ENCODE assay signal across 8 cellular contexts in the genomic region with DNA sequence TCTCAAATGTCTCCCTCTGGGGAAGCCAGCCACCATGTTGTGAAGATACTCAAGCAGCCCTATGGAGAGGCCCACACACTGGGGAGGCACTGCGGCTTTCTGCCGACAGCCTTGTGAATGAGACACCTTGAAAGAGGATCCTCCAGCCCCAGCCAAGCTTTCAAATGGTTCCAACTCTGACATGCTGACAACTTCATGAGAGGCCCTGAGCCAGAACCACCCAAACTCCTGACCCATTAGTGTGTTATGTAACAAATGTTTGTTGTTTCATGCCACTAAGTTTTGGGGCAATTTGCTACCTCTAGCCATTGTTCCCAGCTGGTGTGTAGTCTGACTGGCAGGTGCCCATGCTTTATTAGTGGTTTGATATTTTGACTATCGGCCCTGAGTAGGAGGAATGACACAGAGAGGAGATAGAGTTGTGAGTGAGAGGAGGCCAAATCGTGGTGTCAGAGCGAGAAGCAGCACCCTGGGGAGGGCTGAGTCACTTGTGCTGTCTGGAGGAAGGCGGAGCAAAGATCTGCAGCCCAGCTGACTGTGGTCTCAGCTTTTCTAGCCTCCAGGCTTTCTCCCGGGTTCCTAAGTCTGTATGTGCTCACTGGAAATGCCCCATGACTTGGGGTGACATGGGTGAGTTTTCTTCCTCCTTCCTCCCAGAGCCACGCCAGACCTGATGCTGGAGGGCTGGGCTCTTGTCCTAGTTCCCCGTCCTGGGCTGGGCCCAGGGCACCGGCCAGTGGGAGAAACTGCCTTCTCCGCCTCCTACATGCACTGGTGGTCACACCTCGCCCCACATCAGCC. TPM values are rescaled to one million over a fixed set of nuclear protein-coding genes. Genes with fewer than 3 reads are reported as not detected.
A peak's percentile ranks its signal among the peaks of the same experiment; 100 is the strongest.
DNase-seq lines count a peak whose midpoint lies in the region; ATAC-seq, FAIRE-seq and TF ChIP-seq lines count a peak whose summit lies in the region.

No MANE protein-coding gene starts in this region.

- 13% methylated on average over 12 of the region's 12 CpGs for WGBS in GM12878 (ENCODE audit: insufficient coverage, insufficient replicate concordance, low lambda C conversion rate, missing lambda C conversion rate)

- no TSS peak for BruUV-seq in GM12878 (replicated peaks; lab: Mats Ljungman, UMichigan)

- no peaks in the 10 kb centered on the region for H3K9me3 ChIP-seq in CD4-positive, alpha-beta memory T cell (ENCODE audit: control insufficient read depth in 1 of 2, low read length in 2 of 2)
- H3K9me3 ChIP-seq in GM12878 (replicated peaks; ENCODE audit: control insufficient read depth, insufficient read depth, low read length) = no peaks in the 10 kb centered on the region; the same call in 2 of the 3 replicates

- TF ChIP-seq POLR2A in GM12878 (IDR thresholded peaks at IDR 0.05; ENCODE audit: low read depth, low read length) = peak; percentile 77

- H3K27ac Mint-ChIP-seq in CD4-positive, alpha-beta memory T cell = peak overlapping the region in 4 of 7 donors; percentile 16 to 84 (median 41)

- TF ChIP-seq RAD21 in GM12878 (IDR thresholded peaks at IDR 0.05; ENCODE audit: insufficient read depth, low read depth, low read length) = no peak

- H3K27me3 ChIP-seq in CD4-positive, alpha-beta memory T cell (ENCODE audit: insufficient read depth, low read length) = peaks cover 12% of the 10 kb centered on the region
- no peaks in the 10 kb centered on the region for H3K27me3 ChIP-seq in GM12878 (replicated peaks in 1 of 2; ENCODE audit: control insufficient read depth in 2 of 2, insufficient read depth in 2 of 2, low read length in 1 of 2)

- H3K36me3 ChIP-seq in CD4-positive, alpha-beta memory T cell (ENCODE audit: insufficient read depth, low read length) = no peaks in the 10 kb centered on the region
- no peaks in the 10 kb centered on the region for H3K36me3 ChIP-seq in GM12878 (ENCODE audit: control insufficient read depth in 2 of 2, insufficient read depth in 2 of 2, low read length in 1 of 2)

- H4K20me1 ChIP-seq in GM12878 (ENCODE audit: control insufficient read depth, insufficient read depth) = no peaks in the 10 kb centered on the region

- 0 out of 4 replicates have a peak, but pooled peaks of 1 of the 2 experiments have one; percentile 29 for TF ChIP-seq EP300 in GM12878 (IDR thresholded peaks at IDR 0.05; ENCODE audit: borderline replicate concordance in 1 of 2, control insufficient read depth in 1 of 2, low read depth in 2 of 2, low read length in 2 of 2)

- H3K4me1 Mint-ChIP-seq in CD4-positive, alpha-beta memory T cell = peaks cover 52 to 75% (median 62%) of the 10 kb centered on the region in 4 donors

- H3K27ac ChIP-seq in CD4-positive, alpha-beta memory T cell (ENCODE audit: low read depth, low read length) = no peak overlapping the region
- H3K27ac ChIP-seq in GM12878 (ENCODE audit: control insufficient read depth, insufficient read depth) = peak overlapping the region; percentile 100

- CTCF ChIA-PET in CD4-positive, alpha-beta memory T cell (lab: Charles Lee; ENCODE audit: partially characterized antibody) = interaction anchor here (3.7 kb wide), 1 partner anchor 12 kb away, joined by 16 read pairs; no protein-coding TSS in a partner anchor
- CTCF ChIA-PET in GM12878 (lab: Yijun Ruan, JAX) = interaction anchor here (0.8 to 5.1 kb wide), 6 partner anchors 11 to 271 kb away, joined by 3 to 27 read pairs (median 4); no protein-coding TSS in a partner anchor

- peaks cover 0 to 4% (median 0%) of the 10 kb centered on the region in 8 donors for H3K9me3 Mint-ChIP-seq in CD4-positive, alpha-beta memory T cell

- RAD21 ChIA-PET in GM12878 (lab: Charles Lee; ENCODE audit: unreplicated experiment) = interaction anchor here (0.9 to 4.0 kb wide), 8 partner anchors 10 to 57 kb away, joined by 3 to 41 read pairs (median 4); a partner anchor contains a TSS

- SMC1A ChIA-PET in GM12878 (lab: Charles Lee; ENCODE audit: uncharacterized antibody, unreplicated experiment) = interaction anchor here (0.7 to 6.9 kb wide), 10 partner anchors 9 to 225 kb away, joined by 3 to 61 read pairs (median 4); no protein-coding TSS in a partner anchor

- peaks cover 48% of the 10 kb centered on the region for H3K79me2 ChIP-seq in GM12878 (ENCODE audit: control insufficient read depth, insufficient read depth, low read length)

- peak overlapping the region; percentile 47 to 90 (median 79) for H3K4me3 Mint-ChIP-seq in CD4-positive, alpha-beta memory T cell

- intact Hi-C loops in CD4-positive, alpha-beta memory T cell (cut with micrococcal nuclease) = loop anchor here (1.0 to 2.0 kb wide), 2 partner anchors 18 to 56 kb away; a partner anchor contains a TSS
- intact Hi-C loops in GM12878 (cut with micrococcal nuclease; ENCODE audit: unreplicated experiment) = loop anchor here (1.0 to 5.0 kb wide), 5 partner anchors 26 to 428 kb away; a partner anchor contains a TSS
- intact Hi-C loops in left colon (cut with DNase I, micrococcal nuclease) = no loop called here

- peak overlapping the region; percentile 97 for H3K4me2 ChIP-seq in GM12878 (ENCODE audit: control insufficient read depth, insufficient read depth)

- peaks cover 61% of the 10 kb centered on the region for H3K4me1 ChIP-seq in CD4-positive, alpha-beta memory T cell (ENCODE audit: insufficient read depth, low read length)
- peaks cover 73% of the 10 kb centered on the region for H3K4me1 ChIP-seq in GM12878 (ENCODE audit: control insufficient read depth, insufficient read depth, low read length)

- no peak overlapping the region for H2AFZ ChIP-seq in GM12878 (ENCODE audit: control insufficient read depth, low read depth, low read length)

- in situ Hi-C loops in GM12878 (cut with MboI) = no loop called here

- ATAC-seq in GM21390 (IDR thresholded peaks at IDR 0.05; ENCODE audit: unreplicated experiment) = peak; percentile 46
- peak; percentile 72 for ATAC-seq in GM12878
- no peak for ATAC-seq in left colon

- H3K9ac ChIP-seq in GM12878 (ENCODE audit: control insufficient read depth, insufficient read depth, low read length) = peak overlapping the region; percentile 96

- H3K27me3 Mint-ChIP-seq in CD4-positive, alpha-beta memory T cell = peaks cover 26 to 37% of the 10 kb centered on the region in 2 donors

- DNase-seq in CD4-positive, alpha-beta memory T cell = peak; percentile 28 to 75 (median 32)
- peak; percentile 82 for DNase-seq in HPDE6-E6E7 (ENCODE audit: extremely low spot score)
- peak; percentile 77 for DNase-seq in T1000 (lab: John Stamatoyannopoulos, UW)
- DNase-seq in GM12878 (ENCODE audit: low read depth, low spot score) = peak; percentile 86
- peak; percentile 41 to 66 for DNase-seq in left colon
- DNase-seq in stimulated activated CD8-positive, alpha-beta memory T cell treated with anti-CD3 and anti-CD28 coated beads, Interleukin-15, amount 100 ng/mL, for 24 hours (ENCODE audit: low read depth) = peak; percentile 39
- no peak for DNase-seq in NCI-H2081 treated with DMSO at 0.1 percent for 48 hours (lab: John Stamatoyannopoulos, UW)

- POLR2A ChIA-PET in CD4-positive, alpha-beta memory T cell (lab: Charles Lee; ENCODE audit: partially characterized antibody) = interaction anchor here (0.6 to 1.3 kb wide), 4 partner anchors 9 to 362 kb away, joined by 3 to 5 read pairs (median 3); a partner anchor contains a TSS
- POLR2A ChIA-PET in GM12878 (lab: Charles Lee) = interaction anchor here (0.6 to 4.4 kb wide), 6 partner anchors 10 to 38 kb away, joined by 3 to 45 read pairs (median 10); no protein-coding TSS in a partner anchor

- H3K36me3 Mint-ChIP-seq in CD4-positive, alpha-beta memory T cell = peaks cover 0 to 1% of the 10 kb centered on the region in 2 donors

- peak; percentile 38 for FAIRE-seq in GM12878 (lab: Jason Lieb, UNC)

- peak overlapping the region in 1 of 2 donors; percentile 33 for H3K4me3 ChIP-seq in CD4-positive, alpha-beta memory T cell (ENCODE audit: low read length in 2 of 2)
- peak overlapping the region; percentile 58 for H3K4me3 ChIP-seq in GM12878

- no peak for TF ChIP-seq CTCF in GM12878 (IDR thresholded peaks at IDR 0.05 in 2 of 3, conservative IDR thresholded peaks at IDR 0.05 in 1 of 3; ENCODE audit: control insufficient read depth in 2 of 3, extremely low read depth in 1 of 3, insufficient read depth in 1 of 3, low read depth in 3 of 3, low read length in 3 of 3)

TF ChIP-seq in GM12878, 131 proteins besides CTCF, POLR2A, EP300 and RAD21 (continues in another document):
- TF ChIP-seq POLR2AphosphoS2 (IDR thresholded peaks at IDR 0.05; ENCODE audit: low read depth, low read length) (peak; percentile 86), NRF1 (conservative IDR thresholded peaks at IDR 0.05; ENCODE audit: low read depth, low read length) (no peak)

RNA-seq across cellular contexts. Expression of a gene that starts 56.8 kb away (rescaled TPM):
- 1 to 10 TPM; 6.5 to 8.9 TPM for total RNA-seq in CD4-positive, alpha-beta memory T cell
- 1 to 10 TPM; 1.2 to 5.5 TPM for polyA plus RNA-seq in CD4-positive, alpha-beta memory T cell
- 46.6 and 51.1 TPM in 2 replicates for total RNA-seq in GM12878 (2013; cell fraction: nucleolus; rRNA removed)
- total RNA-seq in GM12878 (2014; rRNA removed) = 47.8 and 65.9 TPM in 2 replicates
- total RNA-seq in GM12878 (2014; rRNA removed; fragmentation: Illumina TruSeq; extraction: Trizol) = 68.4 and 71.7 TPM in 2 replicates
- total RNA-seq in GM12878 (2021) = 48.1 and 48.2 TPM in 2 replicates
- 14.3 TPM for polyA plus RNA-seq in GM12878 (2011; ENCODE audit: low read depth)
- polyA plus RNA-seq in GM12878 (2011; rRNA removed) = 23.0 and 34.7 TPM in 2 replicates
- 13.1 and 15.1 TPM in 2 replicates for polyA plus RNA-seq in GM12878 (2011; cell fraction: cytosol; rRNA removed)
- polyA plus RNA-seq in GM12878 (2011; cell fraction: nucleus; rRNA removed) = 22.6 and 29.1 TPM in 2 replicates
- polyA plus RNA-seq in GM12878 (2012) = 28.7 and 29.9 TPM in 2 replicates
- 49.3 and 62.5 TPM in 2 replicates for polyA plus RNA-seq in GM12878 (2014; fragmentation: Illumina TruSeq; extraction: Trizol)
- polyA plus RNA-seq in GM12878 (2014; fragmentation: Nextera tagmentation; extraction: Ambion mirVana) = 10 to 100 TPM; 25.3 to 28.2 TPM
- 34.6 and 42.3 TPM in 2 replicates for polyA plus RNA-seq in GM12878 (2014; rRNA removed)
- polyA plus RNA-seq in GM12878 (2016; fragmentation: Nextera tagmentation; extraction: Ambion mirVana) = 10 to 100 TPM; 41.9 to 45.5 TPM
- 42.4 and 53.2 TPM in 2 replicates for polyA minus RNA-seq in GM12878 (2011; rRNA and poly(A)+ RNA removed)
- polyA minus RNA-seq in GM12878 (2011; cell fraction: cytosol; rRNA and poly(A)+ RNA removed) = 6.0 and 13.4 TPM in 2 replicates
- polyA minus RNA-seq in GM12878 (2011; cell fraction: nucleus; rRNA and poly(A)+ RNA removed) = 8.2 and 12.5 TPM in 2 replicates
- total RNA-seq in left colon = 1 to 10 TPM; 3.3 to 3.6 TPM

Comparison
In these comparisons a context has a peak if more than half of its experiments do, and no peak if none do; other contexts are left out.
1. RNA of a gene that starts 56.8 kb away (total RNA-seq): 46.6 to 71.7 TPM in GM12878; 6.5 to 8.9 TPM in CD4-positive, alpha-beta memory T cell and 3.3 to 3.6 TPM in left colon; every median in the first group is over 4 times any median in the second.
2. intact Hi-C loops: an anchor here in CD4-positive, alpha-beta memory T cell (1.0 to 2.0 kb wide) and GM12878 (1.0 to 5.0 kb wide); none called in left colon.